20 cellular contexts compared by ENCODE assay signal in genomic region chr11:7488681-7489080, GRCh38. TPM values are rescaled to one million over a fixed set of nuclear protein-coding genes. Genes with fewer than 3 reads are reported as not detected.
"Had no signal": no experiment of that assay in that cellular context is flagged by ENCODE, and none has a peak within 500 bp of the region (broad histone marks: within the 10 kb centered on the region; RNA-seq: fewer than 3 reads in every experiment).

No MANE protein-coding gene starts in this region.

- DNase-seq: IMR-90, Karpas-422, KG1, MM.1S, NCI-H1092 treated with DMSO at 0.1 percent for 48 hours, NCI-H1436, NCI-H187 treated with DMSO at 0.1 percent for 48 hours, NCI-H2081, NCI-H2107, NCI-H2227 treated with DMSO at 0.1 percent for 48 hours, NCI-H524 treated with DMSO at 0.1 percent for 48 hours, NCI-H69, NCI-H774, Right ventricle myocardium superior, RPMI8226, SJCRH30 had no signal

- H3K9me3 ChIP-seq: SJCRH30 had no signal

- H3K36me3 ChIP-seq: SJCRH30 had no signal

- H3K4me3 ChIP-seq: SJCRH30, SK-N-MC had no signal

- ATAC-seq: HepG2 had no signal

- H3K27ac ChIP-seq: SJCRH30, SK-N-MC had no signal

- H3K4me1 ChIP-seq: SJCRH30 had no signal

RNA-seq across cellular contexts. Expression of gene OLFML1, which starts 3.4 kb away (rescaled TPM):
- total RNA-seq: HT1080; SJCRH30; T-helper 1 cell treated with Interleukin-12 subunit alpha and Interleukin-12 subunit beta and Interleukin-4 antibody, amounts not matched to agents 30 ng/mL and 1 ng/mL, for 36 hours had no signal
